12 cellular contexts compared by ENCODE assay signal in the genomic region with DNA sequence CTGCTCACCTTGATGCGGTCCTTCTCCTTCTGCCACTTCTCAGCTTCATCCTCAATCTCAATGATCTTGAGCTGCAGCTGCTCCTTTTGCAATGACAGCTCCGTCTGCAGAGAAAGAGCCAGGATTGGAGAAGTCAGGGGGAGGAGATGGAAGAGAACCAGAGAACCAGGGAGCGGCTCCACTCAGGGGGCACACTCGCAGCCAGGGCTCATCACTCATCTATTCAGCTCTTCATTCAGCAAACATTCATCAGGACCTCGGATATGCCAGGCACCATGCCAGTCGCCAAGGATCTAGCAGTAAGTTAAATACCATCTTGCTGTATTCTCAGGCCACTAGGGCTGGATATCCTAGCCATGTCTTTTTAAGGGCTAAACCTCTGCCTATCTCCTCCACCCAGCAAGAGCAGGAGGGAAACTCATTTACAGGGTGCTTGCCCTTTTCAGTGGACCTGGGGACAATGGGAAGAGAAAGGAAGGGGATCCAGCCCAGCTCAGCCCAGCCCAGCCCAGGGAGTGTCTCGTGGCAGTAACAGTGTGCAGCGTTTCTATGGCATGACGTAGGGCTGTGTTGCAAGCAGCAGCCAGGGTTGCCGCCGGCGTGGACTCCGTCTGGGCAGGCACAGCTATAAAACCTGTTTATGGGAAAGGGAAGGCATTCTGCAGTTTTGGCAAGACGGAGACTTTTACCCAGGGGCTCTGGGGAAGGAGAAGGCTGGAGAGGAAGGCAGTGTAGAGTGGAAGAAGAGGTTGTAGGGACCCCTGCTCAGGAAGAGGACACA. TPM values are rescaled to one million over a fixed set of nuclear protein-coding genes. Genes with fewer than 3 reads are reported as not detected.
A peak's percentile ranks its signal among the peaks of the same experiment; 100 is the strongest.
DNase-seq lines count a peak whose midpoint lies in the region; ATAC-seq and TF ChIP-seq lines count a peak whose summit lies in the region.
"Had no signal": no experiment of that assay in that cellular context is flagged by ENCODE, and none has a peak within 500 bp of the region (broad histone marks: within the 10 kb centered on the region; RNA-seq: fewer than 3 reads in every experiment).

No MANE protein-coding gene starts in this region.

- in situ Hi-C loops in GM23248 (cut with MboI), result no loop called here

- H3K27me3 Mint-ChIP-seq in CD8-positive, alpha-beta T cell (ENCODE audit: low read depth), result peaks cover 6% of the 10 kb centered on the region

- CTCF ChIA-PET in CD8-positive, alpha-beta T cell (lab: Charles Lee), result no interaction called here

- WGBS in GM23248 (ENCODE audit: low coverage in 1 of 2, low lambda C conversion rate in 2 of 2, missing lambda C conversion rate in 2 of 2), 2 experiments, result 12 to 13% methylated on average over 14 of the region's 14 CpGs
- 76% methylated on average over 14 of the region's 14 CpGs for WGBS in smooth muscle cell (ENCODE audit: low lambda C conversion rate)

- no peaks in the 10 kb centered on the region for H3K4me1 Mint-ChIP-seq in CD8-positive, alpha-beta T cell (ENCODE audit: low read depth)

- H3K4me2 ChIP-seq in GM23248 (ENCODE audit: unreplicated experiment) (peak overlapping the region; percentile 85), smooth muscle cell (no peak overlapping the region)

- peak; percentile 93 for DNase-seq in GM23248
- peak; percentile 42 for DNase-seq in RPMI7951 (ENCODE audit: low read depth)
- DNase-seq in left cardiac atrium, result no peak
- no peak for DNase-seq in smooth muscle cell (lab: John Stamatoyannopoulos, UW; ENCODE audit: unreplicated experiment)
- DNase-seq in middle frontal gyrus (ENCODE audit: extremely low spot score, low spot score), result no peak
- DNase-seq in CD8-positive, alpha-beta T cell, result no peak
- DNase-seq: activated naive CD4-positive, alpha-beta T cell; occipital lobe had no signal

- ATAC-seq in left cardiac atrium (peak; percentile 61 to 82), HG03565 (IDR thresholded peaks at IDR 0.05; ENCODE audit: unreplicated experiment) (no peak), HG03097 (IDR thresholded peaks at IDR 0.05; ENCODE audit: low FRiP score, unreplicated experiment) (no peak)
- no peak for ATAC-seq in CD8-positive, alpha-beta T cell

- H3K9me3 Mint-ChIP-seq in CD8-positive, alpha-beta T cell, result no peaks in the 10 kb centered on the region
- H3K9me3 Mint-ChIP-seq: T-helper 1 cell treated with Interleukin-12 subunit alpha and Interleukin-12 subunit beta and Interleukin-4 antibody, amounts not matched to agents 30 μg/mL and 1 μg/mL, for 36 hours had no signal

- H3K9ac ChIP-seq in GM23248, result peak overlapping the region; percentile 78
- peak overlapping the region; percentile 78 for H3K9ac ChIP-seq in smooth muscle cell (ENCODE audit: low read depth)

- no peaks in the 10 kb centered on the region for H3K9me2 ChIP-seq in GM23248 (ENCODE audit: insufficient read depth)

- H3F3A ChIP-seq in GM23248 (ENCODE audit: insufficient read depth), result 0 out of 2 replicates have a peak, but pooled peaks cover 5% of the 10 kb centered on the region
- no peaks in the 10 kb centered on the region for H3F3A ChIP-seq in smooth muscle cell (ENCODE audit: low read depth)

- no peaks in the 10 kb centered on the region for H3K27me3 ChIP-seq in GM23248 (replicated peaks; ENCODE audit: insufficient read depth)
- no peaks in the 10 kb centered on the region for H3K27me3 ChIP-seq in smooth muscle cell (ENCODE audit: low read depth)
- no peaks in the 10 kb centered on the region for H3K27me3 ChIP-seq in CD8-positive, alpha-beta T cell (ENCODE audit: insufficient read depth, low read length)

- no peaks in the 10 kb centered on the region for H3K79me2 ChIP-seq in GM23248 (ENCODE audit: insufficient read depth)
- no peaks in the 10 kb centered on the region for H3K79me2 ChIP-seq in smooth muscle cell (ENCODE audit: low read depth)

- TF ChIP-seq CTCF in smooth muscle cell (IDR thresholded peaks at IDR 0.05; ENCODE audit: borderline replicate concordance, insufficient read depth, poor library complexity, severe bottlenecking), result no peak
- TF ChIP-seq CTCF in CD8-positive, alpha-beta T cell (IDR thresholded peaks at IDR 0.05), result no peak

- H3K36me3 ChIP-seq in GM23248 (ENCODE audit: low read depth) (no peaks in the 10 kb centered on the region), smooth muscle cell (ENCODE audit: low read depth) (no peaks in the 10 kb centered on the region)
- no peaks in the 10 kb centered on the region for H3K36me3 ChIP-seq in CD8-positive, alpha-beta T cell (ENCODE audit: insufficient read depth, low read length)

- H3K4me1 ChIP-seq in GM23248 (ENCODE audit: insufficient read depth) (peaks cover 20% of the 10 kb centered on the region), smooth muscle cell (ENCODE audit: low read depth) (peaks cover 8% of the 10 kb centered on the region)
- no peaks in the 10 kb centered on the region for H3K4me1 ChIP-seq in CD8-positive, alpha-beta T cell (ENCODE audit: insufficient read depth, low read length)

- peak overlapping the region; percentile 84 for H3K27ac ChIP-seq in GM23248
- H3K27ac ChIP-seq in smooth muscle cell (ENCODE audit: low read depth), result peak overlapping the region; percentile 89
- no peak overlapping the region for H3K27ac ChIP-seq in CD8-positive, alpha-beta T cell (ENCODE audit: low read depth, low read length)

- POLR2A ChIA-PET in CD8-positive, alpha-beta T cell (lab: Charles Lee), result no interaction called here

- no peaks in the 10 kb centered on the region for H3K36me3 Mint-ChIP-seq in CD8-positive, alpha-beta T cell

- intact Hi-C loops in left cardiac atrium (cut with DNase I), result no loop called here
- intact Hi-C loops in CD8-positive, alpha-beta T cell (cut with DNase I, micrococcal nuclease), result no loop called here

- H2AFZ ChIP-seq in GM23248 (peak overlapping the region; percentile 73), smooth muscle cell (ENCODE audit: low read depth) (no peak overlapping the region)

- no peak overlapping the region for H3K27ac Mint-ChIP-seq in CD8-positive, alpha-beta T cell
- H3K27ac Mint-ChIP-seq: T-helper 1 cell treated with Interleukin-12 subunit alpha and Interleukin-12 subunit beta and Interleukin-4 antibody, amounts not matched to agents 30 μg/mL and 1 μg/mL, for 36 hours had no signal

- peak overlapping the region; percentile 44 for H3K4me3 ChIP-seq in GM23248
- H3K4me3 ChIP-seq in smooth muscle cell, result no peak overlapping the region
- no peak overlapping the region for H3K4me3 ChIP-seq in CD8-positive, alpha-beta T cell (ENCODE audit: low read depth, low read length)

- no peak overlapping the region for H3K4me3 Mint-ChIP-seq in CD8-positive, alpha-beta T cell
- H3K4me3 Mint-ChIP-seq: T-helper 1 cell treated with Interleukin-12 subunit alpha and Interleukin-12 subunit beta and Interleukin-4 antibody, amounts not matched to agents 30 μg/mL and 1 μg/mL, for 36 hours had no signal

- H3K9me3 ChIP-seq in GM23248 (ENCODE audit: low read depth) (no peaks in the 10 kb centered on the region), smooth muscle cell (replicated peaks; ENCODE audit: low read depth) (no peaks in the 10 kb centered on the region)
- H3K9me3 ChIP-seq in CD8-positive, alpha-beta T cell (ENCODE audit: low read length), result no peaks in the 10 kb centered on the region

- no peaks in the 10 kb centered on the region for H4K20me1 ChIP-seq in GM23248 (ENCODE audit: insufficient read depth)
- no peaks in the 10 kb centered on the region for H4K20me1 ChIP-seq in smooth muscle cell (ENCODE audit: low read depth)

RNA-seq across cellular contexts. Expression of gene TRIM29, which starts 9.3 kb away (rescaled TPM):
- total RNA-seq in GM23248 (2014; rRNA removed; shearing (Covaris generic)), result 1.4 TPM in 1 of 2 replicates, not detected in the other
- polyA plus RNA-seq in GM23248 (2016; fragmentation: Nextera tagmentation; extraction: Ambion mirVana), result 0.86 and 1.1 TPM in 2 replicates
- not detected in 2 replicates for total RNA-seq in RPMI7951 (2014; rRNA removed; shearing (Covaris generic))
- total RNA-seq in left cardiac atrium, result under 1 TPM in 1 of 2 donors, not detected in 1; 0.50 TPM
- 37.1 and 40.5 TPM in 2 replicates for total RNA-seq in smooth muscle cell
- 20.6 and 76.5 TPM in 2 replicates for polyA plus RNA-seq in smooth muscle cell
- total RNA-seq in CD8-positive, alpha-beta T cell, result not detected
- total RNA-seq: frontal cortex had no signal

Comparison
In these comparisons a context has a peak if more than half of its experiments do, and no peak if none do; other contexts are left out.
1. DNase-seq: peak in GM23248 (single experiment) and RPMI7951 (single experiment); none in left cardiac atrium (single experiment), smooth muscle cell (single experiment), middle frontal gyrus (single experiment) and CD8-positive, alpha-beta T cell (0 of 7).
2. ATAC-seq: peak in left cardiac atrium (2 of 2); none in CD8-positive, alpha-beta T cell (single experiment), HG03565 (single experiment) and HG03097 (single experiment).
3. RNA of gene TRIM29, which starts 9.3 kb away (total RNA-seq): 37.1 to 40.5 TPM in smooth muscle cell; 0.50 TPM in left cardiac atrium, 1.4 TPM in GM23248, not detected in RPMI7951 and not detected in CD8-positive, alpha-beta T cell; every median in the first group is over 10 times any median in the second.